In the genomic region with DNA sequence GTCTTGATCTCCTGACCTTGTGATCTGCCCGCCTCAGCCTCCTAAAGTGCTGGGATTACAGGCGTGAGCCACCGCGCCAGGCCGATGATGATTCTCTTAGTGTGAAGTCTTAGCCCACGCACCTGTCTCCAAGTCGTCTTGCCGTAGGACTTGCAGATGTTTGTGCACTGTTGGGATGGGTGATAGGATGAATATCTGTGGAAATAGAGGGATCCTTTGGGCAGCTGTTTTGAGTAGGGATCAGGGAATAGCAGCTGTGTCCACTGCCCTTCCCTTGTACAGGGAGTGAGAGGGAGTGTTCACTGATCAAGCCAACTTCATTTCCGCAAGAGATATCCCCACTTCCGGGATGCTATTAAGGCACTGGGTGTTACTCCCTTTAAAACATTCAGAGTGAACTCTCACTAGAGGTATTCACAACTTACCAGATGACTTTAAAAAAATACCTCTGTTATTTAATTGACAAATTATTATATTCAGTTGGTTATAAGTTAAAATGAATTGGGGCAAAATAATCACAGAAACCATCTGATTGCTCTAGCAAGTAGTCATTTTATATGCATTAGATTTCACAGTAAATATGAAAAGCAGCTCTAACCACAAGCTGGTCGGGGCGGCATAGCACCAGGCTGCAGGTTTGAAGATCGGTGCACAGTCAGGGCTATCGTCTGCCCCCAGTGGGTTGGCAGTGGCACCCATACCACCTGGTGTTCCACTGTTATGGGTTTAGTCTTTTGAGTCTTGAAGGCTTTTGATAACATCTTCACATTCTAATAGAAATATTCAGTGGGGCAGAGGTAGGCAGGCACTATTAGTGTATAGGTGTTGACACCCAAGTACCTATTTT, we compare ENCODE assay signal across 27 cellular contexts.
DNase-seq lines count a peak whose midpoint lies in the region; ATAC-seq, FAIRE-seq and TF ChIP-seq lines count a peak whose summit lies in the region.
"Had no signal": no experiment of that assay in that cellular context is flagged by ENCODE, and none has a peak within 500 bp of the region (broad histone marks: within the 10 kb centered on the region; RNA-seq: fewer than 3 reads in every experiment).

No MANE protein-coding gene starts in this region.

- peaks cover 17% of the 10 kb centered on the region for H3K4me1 ChIP-seq in prostate gland (replicated peaks)
- H3K4me1 ChIP-seq: right lobe of liver had no signal

- TF ChIP-seq POLR2A in GM12891 (IDR thresholded peaks at IDR 0.05; ENCODE audit: low read depth, low read length) (no peak), prostate gland (IDR thresholded peaks at IDR 0.05) (no peak)

- no peaks in the 10 kb centered on the region for H3K36me3 ChIP-seq in prostate gland
- H3K36me3 ChIP-seq: left lung, neutrophil, right lobe of liver, tibial nerve had no signal

- H3K4me1 Mint-ChIP-seq in activated T-helper 2 cell treated with anti-CD3 and anti-CD28 coated beads, Interferon-gamma antibody, Interleukin-2, Interleukin-4, amounts not matched to agents 10 μg/mL and 5 μg/mL and 100 μg/mL, durations not matched to agents 14 hours and 24 hours and 36 hours (ENCODE audit: low read depth), result peaks cover 38% of the 10 kb centered on the region

- TF ChIP-seq CTCF in prostate gland (IDR thresholded peaks at IDR 0.05), result no peak

- no peak overlapping the region for H3K4me3 ChIP-seq in prostate gland
- H3K4me3 ChIP-seq: coronary artery, left lung, right lobe of liver, tibial nerve had no signal

- peak overlapping the region; percentile 52 for H3K27ac Mint-ChIP-seq in activated T-helper 2 cell treated with anti-CD3 and anti-CD28 coated beads, Interferon-gamma antibody, Interleukin-2, Interleukin-4, amounts not matched to agents 10 μg/mL and 5 μg/mL and 100 μg/mL, durations not matched to agents 14 hours and 24 hours and 36 hours
- H3K27ac Mint-ChIP-seq: activated CD4-positive, alpha-beta T cell treated with anti-CD3 and anti-CD28 coated beads for 36 hours; activated CD8-positive, alpha-beta T cell treated with anti-CD3 and anti-CD28 coated beads, Interleukin-2, amount 10 ng/mL, durations not matched to agents 7 days and 5 days; activated naive CD8-positive, alpha-beta T cell treated with anti-CD3 and anti-CD28 coated beads for 36 hours; effector memory CD8-positive, alpha-beta T cell had no signal

- ATAC-seq in HG02840 (IDR thresholded peaks at IDR 0.05; ENCODE audit: low FRiP score, unreplicated experiment), result no peak
- ATAC-seq: activated CD4-positive, alpha-beta T cell treated with anti-CD3 and anti-CD28 coated beads for 36 hours; activated CD8-positive, alpha-beta T cell treated with anti-CD3 and anti-CD28 coated beads, Interleukin-2, amount 10 ng/mL, durations not matched to agents 7 days and 5 days; effector memory CD8-positive, alpha-beta T cell had no signal

- no peaks in the 10 kb centered on the region for H3K27me3 Mint-ChIP-seq in activated T-helper 2 cell treated with anti-CD3 and anti-CD28 coated beads, Interferon-gamma antibody, Interleukin-2, Interleukin-4, amounts not matched to agents 10 μg/mL and 5 μg/mL and 100 μg/mL, durations not matched to agents 14 hours and 24 hours and 36 hours (ENCODE audit: low read depth)
- H3K27me3 Mint-ChIP-seq: activated naive CD8-positive, alpha-beta T cell treated with anti-CD3 and anti-CD28 coated beads for 36 hours had no signal

- no peak for DNase-seq in GM12891 (ENCODE audit: insufficient read length, low spot score)
- DNase-seq in NAMALWA (ENCODE audit: low spot score), result peak; percentile 9
- no peak for DNase-seq in activated T-helper 2 cell treated with anti-CD3 and anti-CD28 coated beads, Interferon-gamma antibody, Interleukin-2, Interleukin-4, amounts not matched to agents 10 μg/mL and 5 μg/mL and 100 μg/mL, durations not matched to agents 14 hours and 24 hours and 36 hours (ENCODE audit: low spot score)
- no peak for DNase-seq in prostate gland (ENCODE audit: low spot score)
- DNase-seq in stimulated activated CD4-positive, alpha-beta T cell treated with anti-CD3 and anti-CD28 coated beads, Interleukin-12 subunit alpha, Interleukin-12 subunit beta, amount 100 ng/mL, for 4 hours, result no peak
- no peak for DNase-seq in stimulated activated CD4-positive, alpha-beta T cell treated with anti-CD3 and anti-CD28 coated beads, Interleukin-4, amount 100 ng/mL, for 4 hours
- no peak for DNase-seq in dermis blood vessel endothelial cell
- DNase-seq: ACHN; activated CD4-positive, alpha-beta T cell treated with anti-CD3 and anti-CD28 coated beads for 36 hours; activated CD8-positive, alpha-beta T cell treated with anti-CD3 and anti-CD28 coated beads, Interleukin-2, amount 10 ng/mL, durations not matched to agents 7 days and 5 days; activated effector memory CD4-positive, alpha-beta T cell treated with Interleukin-2 at 50 U/mL for 16 hours; activated naive CD8-positive, alpha-beta T cell treated with anti-CD3 and anti-CD28 coated beads for 36 hours; anterior cingulate cortex; BE2C; effector memory CD8-positive, alpha-beta T cell; islet precursor cell; MM.1S; NCI-H2029; NCI-H524 treated with DMSO at 0.1 percent for 48 hours; right lobe of liver; stimulated activated CD4-positive, alpha-beta T cell treated with anti-CD3 and anti-CD28 coated beads, Interleukin-4, amount 100 ng/mL, for 1 hour; SW 1271 had no signal

- H3K27me3 ChIP-seq in prostate gland (replicated peaks; ENCODE audit: insufficient read depth), result no peaks in the 10 kb centered on the region
- H3K27me3 ChIP-seq: BE2C, left lung, neutrophil, right lobe of liver, tibial nerve had no signal

- H3K27ac ChIP-seq in prostate gland, result peak overlapping the region; percentile 53 to 82
- H3K27ac ChIP-seq: coronary artery, left lung, right lobe of liver, tibial nerve had no signal

- H3K36me3 Mint-ChIP-seq in activated T-helper 2 cell treated with anti-CD3 and anti-CD28 coated beads, Interferon-gamma antibody, Interleukin-2, Interleukin-4, amounts not matched to agents 10 μg/mL and 5 μg/mL and 100 μg/mL, durations not matched to agents 14 hours and 24 hours and 36 hours (ENCODE audit: low read depth), result peaks cover 31% of the 10 kb centered on the region

- no peaks in the 10 kb centered on the region for H3K9me3 ChIP-seq in prostate gland
- H3K9me3 ChIP-seq: BE2C, left lung, neutrophil, right lobe of liver, tibial nerve had no signal

- intact Hi-C loops in activated T-helper 2 cell treated with anti-CD3 and anti-CD28 coated beads, Interferon-gamma antibody, Interleukin-2, Interleukin-4, amounts not matched to agents 10 μg/mL and 5 μg/mL and 100 μg/mL, durations not matched to agents 14 hours and 24 hours and 36 hours (cut with micrococcal nuclease), result loop anchor here (10.0 kb wide), 1 partner anchor 142 kb away; no protein-coding TSS in a partner anchor
- intact Hi-C loops in prostate gland (cut with DNase I), result no loop called here

- H3K9me3 Mint-ChIP-seq in activated T-helper 2 cell treated with anti-CD3 and anti-CD28 coated beads, Interferon-gamma antibody, Interleukin-2, Interleukin-4, amounts not matched to agents 10 μg/mL and 5 μg/mL and 100 μg/mL, durations not matched to agents 14 hours and 24 hours and 36 hours, result no peaks in the 10 kb centered on the region
- H3K9me3 Mint-ChIP-seq: activated naive CD8-positive, alpha-beta T cell treated with anti-CD3 and anti-CD28 coated beads for 36 hours; effector memory CD8-positive, alpha-beta T cell had no signal

- FAIRE-seq in GM12891 (lab: Jason Lieb, UNC), result peak; percentile 90

- no peak overlapping the region for H3K4me3 Mint-ChIP-seq in activated T-helper 2 cell treated with anti-CD3 and anti-CD28 coated beads, Interferon-gamma antibody, Interleukin-2, Interleukin-4, amounts not matched to agents 10 μg/mL and 5 μg/mL and 100 μg/mL, durations not matched to agents 14 hours and 24 hours and 36 hours (ENCODE audit: low read depth)
- H3K4me3 Mint-ChIP-seq: activated CD4-positive, alpha-beta T cell treated with anti-CD3 and anti-CD28 coated beads for 36 hours; activated CD8-positive, alpha-beta T cell treated with anti-CD3 and anti-CD28 coated beads, Interleukin-2, amount 10 ng/mL, durations not matched to agents 7 days and 5 days; activated naive CD8-positive, alpha-beta T cell treated with anti-CD3 and anti-CD28 coated beads for 36 hours; effector memory CD8-positive, alpha-beta T cell had no signal

- 91% methylated on average over 14 of the region's 14 CpGs for WGBS in prostate gland

TF ChIP-seq in GM12891, 5 proteins besides CTCF, POLR2A, EP300 and RAD21:
- no peak for TF ChIP-seq PAX5 (IDR thresholded peaks at IDR 0.05; ENCODE audit: insufficient read depth, low read length, severe bottlenecking)
- TF ChIP-seq POU2F2 (IDR thresholded peaks at IDR 0.05; ENCODE audit: low read depth, low read length), result 0 out of 2 replicates have a peak, but pooled peaks have one; percentile 0
TF ChIP-seq in GM12891: peak in this region for 1.
